ENCODE assay signal across 10 cellular contexts in genomic region chr16:3642397-3643094, GRCh38. TPM values are rescaled to one million over a fixed set of nuclear protein-coding genes. Genes with fewer than 3 reads are reported as not detected.
DNase-seq lines count a peak whose midpoint lies in the region; ATAC-seq and TF ChIP-seq lines count a peak whose summit lies in the region.
"Had no signal": no experiment of that assay in that cellular context is flagged by ENCODE, and none has a peak within 500 bp of the region (broad histone marks: within the 10 kb centered on the region; RNA-seq: fewer than 3 reads in every experiment).

No MANE protein-coding gene starts in this region.

- no peak for TF ChIP-seq CTCF in MCF 10A (IDR thresholded peaks at IDR 0.05; ENCODE audit: unreplicated experiment)

- DNase-seq in AG08396 (ENCODE audit: low spot score) (peak; percentile 3), H4 (ENCODE audit: low spot score) (peak; percentile 42), MCF 10A (ENCODE audit: unreplicated experiment) (peak; percentile 53), left kidney (ENCODE audit: low read depth, low spot score) (peak; percentile 48), NCI-H2107 (lab: John Stamatoyannopoulos, UW) (no peak), NCI-H446 (lab: John Stamatoyannopoulos, UW) (no peak), NCI-H1436 treated with DMSO at 0.1 percent for 48 hours (lab: John Stamatoyannopoulos, UW) (no peak)
- DNase-seq: activated naive CD4-positive, alpha-beta T cell treated with anti-CD3 and anti-CD28 coated beads, Interleukin-2, amount 10 ng/mL, durations not matched to agents 7 days and 5 days; NCI-H1092 had no signal

- H3K27me3 Mint-ChIP-seq in MCF 10A (ENCODE audit: insufficient read depth, unreplicated experiment): no peaks in the 10 kb centered on the region
- H3K27me3 Mint-ChIP-seq: activated naive CD4-positive, alpha-beta T cell treated with anti-CD3 and anti-CD28 coated beads, Interleukin-2, amount 10 ng/mL, durations not matched to agents 7 days and 5 days had no signal

- POLR2A ChIA-PET in MCF 10A (lab: Yijun Ruan, JAX): no interaction called here

- no peak for ATAC-seq in GM21381 (IDR thresholded peaks at IDR 0.05; ENCODE audit: unreplicated experiment)

- no peaks in the 10 kb centered on the region for H3K9me3 Mint-ChIP-seq in MCF 10A (ENCODE audit: unreplicated experiment)
- H3K9me3 Mint-ChIP-seq: activated naive CD4-positive, alpha-beta T cell treated with anti-CD3 and anti-CD28 coated beads, Interleukin-2, amount 10 ng/mL, durations not matched to agents 7 days and 5 days had no signal

- H3K27ac Mint-ChIP-seq in MCF 10A (ENCODE audit: low read depth, unreplicated experiment): no peak overlapping the region
- H3K27ac Mint-ChIP-seq: activated naive CD4-positive, alpha-beta T cell treated with anti-CD3 and anti-CD28 coated beads, Interleukin-2, amount 10 ng/mL, durations not matched to agents 7 days and 5 days had no signal

- intact Hi-C loops in MCF 10A (cut with micrococcal nuclease): no loop called here

- H3K4me3 Mint-ChIP-seq in MCF 10A (ENCODE audit: unreplicated experiment): no peak overlapping the region
- H3K4me3 Mint-ChIP-seq: activated naive CD4-positive, alpha-beta T cell treated with anti-CD3 and anti-CD28 coated beads, Interleukin-2, amount 10 ng/mL, durations not matched to agents 7 days and 5 days had no signal

- peaks cover 13% of the 10 kb centered on the region for H3K4me1 Mint-ChIP-seq in MCF 10A (ENCODE audit: insufficient read depth, unreplicated experiment)

- CTCF ChIA-PET in MCF 10A (lab: Yijun Ruan, JAX): interaction anchor here (0.5 kb wide), 1 partner anchor 533 kb away, joined by 3 read pairs; no protein-coding TSS in a partner anchor

- BruUV-seq in MCF 10A (replicated peaks; lab: Mats Ljungman, UMichigan): no TSS peak

- H3K36me3 Mint-ChIP-seq in MCF 10A (ENCODE audit: insufficient read depth, unreplicated experiment): no peaks in the 10 kb centered on the region

RNA-seq across cellular contexts. Expression of gene DNASE1, which starts 11.9 kb away (rescaled TPM):
- 2.7 and 6.1 TPM in 2 replicates for total RNA-seq in H4 (2014; rRNA removed; shearing (Covaris generic))
- total RNA-seq in MCF 10A (2022): 11.4 and 18.4 TPM in 2 replicates

RNA-seq across cellular contexts. Expression of gene SLX4, which starts 31.1 kb away (rescaled TPM):
- total RNA-seq in H4 (2014; rRNA removed; shearing (Covaris generic)): 2.0 and 3.3 TPM in 2 replicates
- 5.9 and 6.7 TPM in 2 replicates for total RNA-seq in MCF 10A (2022)

Comparison
In these comparisons a context has a peak if more than half of its experiments do, and no peak if none do; other contexts are left out.
1. DNase-seq: peak in AG08396 (single experiment), H4 (single experiment), MCF 10A (single experiment) and left kidney (single experiment); none in NCI-H2107 (single experiment), NCI-H446 (0 of 2) and NCI-H1436 treated with DMSO at 0.1 percent for 48 hours (single experiment).